In the genomic region with DNA sequence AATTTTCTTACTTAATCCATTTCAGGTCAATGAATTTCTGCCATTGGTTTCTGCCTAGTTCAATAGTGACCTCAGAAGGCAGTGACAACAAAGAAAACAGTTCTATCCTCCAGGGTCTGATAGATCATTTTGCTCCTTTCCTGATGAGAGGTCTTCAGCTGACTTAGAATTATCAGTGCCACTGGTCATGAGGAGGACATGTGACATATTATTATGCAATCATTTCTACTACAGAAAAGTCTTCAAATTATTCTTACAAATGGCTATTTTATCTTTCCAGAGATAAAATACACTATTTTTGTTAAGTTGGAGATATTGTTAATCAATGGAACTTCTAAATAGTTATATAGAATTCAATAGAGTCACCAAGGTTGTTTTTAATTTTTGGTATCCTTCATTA, we compare ENCODE assay signal across 30 cellular contexts.
"Had no signal": no experiment of that assay in that cellular context is flagged by ENCODE, and none has a peak within 500 bp of the region (broad histone marks: within the 10 kb centered on the region; RNA-seq: fewer than 3 reads in every experiment).

No MANE protein-coding gene starts in this region.

- H3K9me3 ChIP-seq: body of pancreas, esophagus squamous epithelium, gastroesophageal sphincter had no signal

- H3K4me3 ChIP-seq: body of pancreas, esophagus squamous epithelium, gastroesophageal sphincter, heart right ventricle had no signal

- H3K36me3 ChIP-seq: esophagus squamous epithelium, gastroesophageal sphincter, heart right ventricle, WERI-Rb-1 had no signal

- FAIRE-seq: colon had no signal

- ATAC-seq: activated CD4-positive, CD25-positive, alpha-beta regulatory T cell treated with anti-CD3 and anti-CD28 coated beads, Interleukin-2, amount 50 U/mL, for 24 hours; activated CD8-positive, alpha-beta T cell treated with anti-CD3 and anti-CD28 coated beads for 36 hours; activated T-cell treated with anti-CD3 and anti-CD28 coated beads, Interleukin-2, amount 50 U/mL, for 4 hours; activated T-helper 17 cell treated with anti-CD3 and anti-CD28 coated beads, Interleukin-2, amount 50 U/mL, for 72 hours; body of pancreas; effector memory CD8-positive, alpha-beta T cell; gastroesophageal sphincter; heart right ventricle; T-helper 17 cell had no signal

- H3K27ac ChIP-seq: body of pancreas, esophagus squamous epithelium, gastroesophageal sphincter, heart right ventricle, WERI-Rb-1 had no signal

- H3K27me3 ChIP-seq: body of pancreas, esophagus squamous epithelium had no signal

- DNase-seq: activated B cell treated with CpG ODN at 0.5 μM for 24 hours; activated CD4-positive, alpha-beta T cell treated with anti-CD3 and anti-CD28 coated beads for 48 hours; activated CD4-positive, alpha-beta T cell treated with anti-CD3 and anti-CD28 coated beads, Interleukin-2, amount 50 U/mL, for 1 hour; activated CD4-positive, alpha-beta T cell treated with anti-CD3 and anti-CD28 coated beads, Interleukin-2, amount 50 U/mL, for 48 hours; activated CD8-positive, alpha-beta memory T cell treated with anti-CD3 and anti-CD28 coated beads for 24 hours; activated CD8-positive, alpha-beta T cell treated with anti-CD3 and anti-CD28 coated beads for 36 hours; activated effector memory CD4-positive, alpha-beta T cell treated with Interleukin-2 at 50 U/mL for 16 hours; activated gamma-delta T cell treated with Interleukin-2 at 50 U/mL for 16 hours; activated naive CD4-positive, alpha-beta T cell treated with anti-CD3 and anti-CD28 coated beads, Interleukin-2, amount 50 U/mL, for 16 hours; activated naive CD4-positive, alpha-beta T cell treated with Interleukin-2 at 50 U/mL for 16 hours; activated T-cell treated with anti-CD3 and anti-CD28 coated beads, Interleukin-2, amount 50 U/mL, for 4 hours; amygdala; aorta; body of pancreas; caudate nucleus; cortex of kidney; dermis blood vessel endothelial cell; effector CD4-positive, alpha-beta T cell; effector memory CD8-positive, alpha-beta T cell; erythroblast; esophagus squamous epithelium; foreskin melanocyte; heart right ventricle; T-helper 17 cell; T1000; WERI-Rb-1 had no signal
